25 cellular contexts compared by ENCODE assay signal in genomic region chr12:42240131-42240750, GRCh38.
"Had no signal": no experiment of that assay in that cellular context is flagged by ENCODE, and none has a peak within 500 bp of the region (broad histone marks: within the 10 kb centered on the region; RNA-seq: fewer than 3 reads in every experiment).

No MANE protein-coding gene starts in this region.

- H3K9me3 ChIP-seq: breast epithelium, esophagus squamous epithelium, ovary, right lobe of liver, tibial nerve had no signal

- H3K27ac Mint-ChIP-seq: activated CD4-positive, alpha-beta memory T cell treated with anti-CD3 and anti-CD28 coated beads, Interleukin-2, amount 10 ng/mL, durations not matched to agents 7 days and 5 days; activated CD4-positive, alpha-beta T cell treated with anti-CD3 and anti-CD28 coated beads, Interleukin-2, amount 10 ng/mL, durations not matched to agents 7 days and 5 days; dendritic cell treated with granulocyte-macrophage colony-stimulating factor and Interleukin-4, amounts not matched to agents 40 ng/mL and 50 ng/mL, for 4 days; mesothelial cell of epicardium; progenitor cell of endocrine pancreas had no signal

- H3K27me3 ChIP-seq: breast epithelium, esophagus squamous epithelium, ovary, right lobe of liver, tibial nerve had no signal

- H3K27ac ChIP-seq: breast epithelium, epithelial cell of prostate, esophagus squamous epithelium, ovary, right lobe of liver, tibial nerve had no signal

- H3K27me3 Mint-ChIP-seq: activated CD4-positive, alpha-beta memory T cell treated with anti-CD3 and anti-CD28 coated beads, Interleukin-2, amount 10 ng/mL, durations not matched to agents 7 days and 5 days; activated CD4-positive, alpha-beta T cell treated with anti-CD3 and anti-CD28 coated beads, Interleukin-2, amount 10 ng/mL, durations not matched to agents 7 days and 5 days; dendritic cell treated with granulocyte-macrophage colony-stimulating factor and Interleukin-4, amounts not matched to agents 40 ng/mL and 50 ng/mL, for 4 days; naive B cell had no signal

- H3K9me3 Mint-ChIP-seq: activated CD4-positive, alpha-beta memory T cell treated with anti-CD3 and anti-CD28 coated beads, Interleukin-2, amount 10 ng/mL, durations not matched to agents 7 days and 5 days; activated CD4-positive, alpha-beta T cell treated with anti-CD3 and anti-CD28 coated beads, Interleukin-2, amount 10 ng/mL, durations not matched to agents 7 days and 5 days; activated naive CD4-positive, alpha-beta T cell treated with anti-CD3 and anti-CD28 coated beads, Interleukin-2, amount 50 U/mL, for 72 hours; dendritic cell treated with granulocyte-macrophage colony-stimulating factor and Interleukin-4, amounts not matched to agents 40 ng/mL and 50 ng/mL, for 4 days; immature natural killer cell; mesothelial cell of epicardium; naive B cell had no signal

- FAIRE-seq: kidney had no signal

- ATAC-seq: activated naive CD4-positive, alpha-beta T cell treated with anti-CD3 and anti-CD28 coated beads, Interleukin-2, amount 50 U/mL, for 72 hours; left colon; right lobe of liver had no signal

- H3K36me3 ChIP-seq: breast epithelium, ovary, right lobe of liver, tibial nerve had no signal

- H3K4me3 ChIP-seq: breast epithelium, esophagus squamous epithelium, ovary, right lobe of liver, tibial nerve had no signal

- H3K4me3 Mint-ChIP-seq: dendritic cell treated with granulocyte-macrophage colony-stimulating factor and Interleukin-4, amounts not matched to agents 40 ng/mL and 50 ng/mL, for 4 days had no signal

- H3K36me3 Mint-ChIP-seq: naive B cell had no signal

- DNase-seq: activated CD4-positive, alpha-beta memory T cell treated with anti-CD3 and anti-CD28 coated beads, Interleukin-2, amount 10 ng/mL, durations not matched to agents 7 days and 5 days; activated CD4-positive, alpha-beta T cell treated with anti-CD3 and anti-CD28 coated beads for 1 hour; activated CD4-positive, alpha-beta T cell treated with anti-CD3 and anti-CD28 coated beads, Interleukin-2, amount 10 ng/mL, durations not matched to agents 7 days and 5 days; activated naive CD4-positive, alpha-beta T cell; activated T-cell treated with anti-CD3 and anti-CD28 coated beads, Interleukin-2, amount 50 U/mL, for 48 hours; central memory CD4-positive, alpha-beta T cell; effector CD4-positive, alpha-beta T cell; esophagus squamous epithelium; foreskin melanocyte; immature natural killer cell; kidney; left colon; naive B cell; ovary; right lobe of liver; stimulated activated CD4-positive, alpha-beta T cell treated with anti-CD3 and anti-CD28 coated beads, Interleukin-2, amount 100 ng/mL, for 48 hours; stimulated activated naive CD4-positive, alpha-beta T cell treated with Interleukin-2 at 50 U/mL for 16 hours; T-helper 2 cell had no signal
